ENCODE assay signal across 17 cellular contexts in genomic region chr1:208431721-208432120, GRCh38.
DNase-seq lines count a peak whose midpoint lies in the region; ATAC-seq and TF ChIP-seq lines count a peak whose summit lies in the region.
"Had no signal": no experiment of that assay in that cellular context is flagged by ENCODE, and none has a peak within 500 bp of the region (broad histone marks: within the 10 kb centered on the region; RNA-seq: fewer than 3 reads in every experiment).

No MANE protein-coding gene starts in this region.

- no peaks in the 10 kb centered on the region for H3K36me3 Mint-ChIP-seq in nephron progenitor cell (ENCODE audit: low read depth)

- no peak for TF ChIP-seq CTCF in smooth muscle cell (IDR thresholded peaks at IDR 0.05; ENCODE audit: borderline replicate concordance, insufficient read depth, poor library complexity, severe bottlenecking)
- TF ChIP-seq CTCF in nephron progenitor cell (IDR thresholded peaks at IDR 0.05), result no peak

- DNase-seq in GM04504 (ENCODE audit: low read depth) (peak; percentile 38), T1000 (lab: John Stamatoyannopoulos, UW) (peak; percentile 32), fibroblast of the conjunctiva (ENCODE audit: low read depth) (peak; percentile 3), smooth muscle cell (lab: John Stamatoyannopoulos, UW; ENCODE audit: unreplicated experiment) (no peak), NCI-H524 (lab: John Stamatoyannopoulos, UW) (no peak), nephron progenitor cell (no peak)
- DNase-seq: activated gamma-delta T cell treated with Interleukin-2 at 50 U/mL for 16 hours; effector CD4-positive, alpha-beta T cell; GF-D8; heart right ventricle; NCI-H1105 treated with DMSO at 0.1 percent for 48 hours; testis had no signal

- no peak overlapping the region for H3K4me3 Mint-ChIP-seq in nephron progenitor cell
- H3K4me3 Mint-ChIP-seq: GM23338 had no signal

- H3F3A ChIP-seq in smooth muscle cell (ENCODE audit: low read depth), result peaks cover 12% of the 10 kb centered on the region

- no peaks in the 10 kb centered on the region for H4K20me1 ChIP-seq in smooth muscle cell (ENCODE audit: low read depth)

- peaks cover 30% of the 10 kb centered on the region for H3K4me1 Mint-ChIP-seq in nephron progenitor cell

- H3K27me3 ChIP-seq in smooth muscle cell (ENCODE audit: low read depth), result no peaks in the 10 kb centered on the region
- H3K27me3 ChIP-seq: cardiac muscle cell, testis had no signal

- no peaks in the 10 kb centered on the region for H3K36me3 ChIP-seq in smooth muscle cell (ENCODE audit: low read depth)
- H3K36me3 ChIP-seq: cardiac muscle cell, heart right ventricle had no signal

- 26% methylated on average over 3 of the region's 3 CpGs for WGBS in smooth muscle cell (ENCODE audit: low lambda C conversion rate)

- H3K4me3 ChIP-seq in smooth muscle cell, result no peak overlapping the region
- H3K4me3 ChIP-seq: cardiac muscle cell, GM23338, heart right ventricle, SK-N-MC, testis had no signal

- H2AFZ ChIP-seq in smooth muscle cell (ENCODE audit: low read depth), result no peak overlapping the region
- H2AFZ ChIP-seq: GM23338 had no signal

- H3K4me2 ChIP-seq in smooth muscle cell, result peak overlapping the region; percentile 73
- H3K4me2 ChIP-seq: GM23338 had no signal

- peaks cover 12% of the 10 kb centered on the region for H3K27me3 Mint-ChIP-seq in nephron progenitor cell (ENCODE audit: low read depth, poor library complexity)
- H3K27me3 Mint-ChIP-seq: progenitor cell of endocrine pancreas had no signal

- H3K9ac ChIP-seq in smooth muscle cell (ENCODE audit: low read depth), result peak overlapping the region; percentile 82

- no peak overlapping the region for H3K27ac Mint-ChIP-seq in nephron progenitor cell
- H3K27ac Mint-ChIP-seq: GM23338, progenitor cell of endocrine pancreas had no signal

- no peaks in the 10 kb centered on the region for H3K79me2 ChIP-seq in smooth muscle cell (ENCODE audit: low read depth)

- H3K4me1 ChIP-seq in smooth muscle cell (ENCODE audit: low read depth), result peaks cover 36% of the 10 kb centered on the region
- H3K4me1 ChIP-seq: testis had no signal

- no peak for ATAC-seq in GM21526 (IDR thresholded peaks at IDR 0.05; ENCODE audit: low FRiP score, unreplicated experiment)
- ATAC-seq: GM23338, heart right ventricle had no signal

- H3K9me3 ChIP-seq in smooth muscle cell (replicated peaks; ENCODE audit: low read depth), result no peaks in the 10 kb centered on the region
- H3K9me3 ChIP-seq: heart right ventricle, testis had no signal

- peak overlapping the region; percentile 98 for H3K27ac ChIP-seq in smooth muscle cell (ENCODE audit: low read depth)
- H3K27ac ChIP-seq: cardiac muscle cell, heart right ventricle, SK-N-MC, testis had no signal

- H3K9me3 Mint-ChIP-seq in nephron progenitor cell, result no peaks in the 10 kb centered on the region
- H3K9me3 Mint-ChIP-seq: GM23338 had no signal

Comparison
In these comparisons a context has a peak if more than half of its experiments do, and no peak if none do; other contexts are left out.
1. DNase-seq: peak in GM04504 (single experiment), T1000 (single experiment) and fibroblast of the conjunctiva (single experiment); none in smooth muscle cell (single experiment), NCI-H524 (0 of 2) and nephron progenitor cell (single experiment).